Comparison of ENCODE assay signal across 1 cellular context in the genomic region with DNA sequence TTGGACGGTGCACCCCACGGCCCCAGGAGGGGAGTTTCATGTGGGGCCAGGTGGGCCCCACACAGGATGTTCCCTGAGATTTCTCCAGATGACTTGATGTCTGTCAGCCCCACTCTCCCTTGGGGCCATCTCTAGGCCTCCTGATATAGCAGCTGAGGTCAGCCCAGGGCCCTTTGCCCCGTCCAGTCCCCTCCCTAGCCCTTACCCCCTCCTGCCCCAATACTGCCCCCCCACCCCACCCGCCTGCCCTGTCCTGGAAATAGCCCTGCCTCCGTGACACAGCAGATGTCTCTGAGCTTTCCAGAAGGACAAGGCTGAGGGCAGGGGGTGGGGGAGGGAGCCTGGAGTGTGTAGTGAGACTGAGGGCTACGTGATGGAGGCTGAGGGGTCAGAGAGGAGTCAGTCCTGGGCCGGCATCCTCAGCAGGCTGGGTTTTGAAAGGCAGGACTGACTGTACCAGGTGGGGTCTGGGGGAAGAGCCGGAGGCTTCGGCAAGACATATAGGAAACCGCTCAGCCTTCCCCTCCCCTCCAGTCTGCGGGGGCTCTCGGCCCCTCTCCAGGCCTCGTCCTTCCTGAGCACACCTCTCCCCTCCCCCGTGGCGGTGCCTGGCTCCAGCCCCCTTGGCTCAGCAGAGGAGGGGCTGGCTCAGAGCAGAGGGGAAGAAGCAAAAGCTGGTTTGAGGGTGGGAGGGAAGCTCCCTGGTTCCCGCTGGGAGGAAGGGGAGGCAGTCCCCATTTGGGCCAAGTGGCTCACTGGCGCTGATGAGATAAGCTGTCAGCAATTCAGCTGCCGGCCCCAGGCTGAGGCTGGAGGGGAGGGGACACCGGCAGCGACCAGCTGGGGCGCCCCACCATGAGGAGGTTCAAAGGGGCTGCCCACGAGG.
TF ChIP-seq lines count a peak whose summit lies in the region.

No MANE protein-coding gene starts in this region.

TF ChIP-seq in GM12878, 131 proteins besides CTCF, POLR2A, EP300 and RAD21:
- no peak for TF ChIP-seq TCF3 (IDR thresholded peaks at IDR 0.05; ENCODE audit: borderline replicate concordance, insufficient read depth, low read depth, low read length)
- no peak for TF ChIP-seq RBBP5 (conservative IDR thresholded peaks at IDR 0.05)
- no peak for TF ChIP-seq BMI1 (IDR thresholded peaks at IDR 0.05; ENCODE audit: borderline replicate concordance)
- TF ChIP-seq ZZZ3 (IDR thresholded peaks at IDR 0.05; ENCODE audit: control insufficient read depth, insufficient read length, low read depth) = no peak
- TF ChIP-seq, protein P1, sequence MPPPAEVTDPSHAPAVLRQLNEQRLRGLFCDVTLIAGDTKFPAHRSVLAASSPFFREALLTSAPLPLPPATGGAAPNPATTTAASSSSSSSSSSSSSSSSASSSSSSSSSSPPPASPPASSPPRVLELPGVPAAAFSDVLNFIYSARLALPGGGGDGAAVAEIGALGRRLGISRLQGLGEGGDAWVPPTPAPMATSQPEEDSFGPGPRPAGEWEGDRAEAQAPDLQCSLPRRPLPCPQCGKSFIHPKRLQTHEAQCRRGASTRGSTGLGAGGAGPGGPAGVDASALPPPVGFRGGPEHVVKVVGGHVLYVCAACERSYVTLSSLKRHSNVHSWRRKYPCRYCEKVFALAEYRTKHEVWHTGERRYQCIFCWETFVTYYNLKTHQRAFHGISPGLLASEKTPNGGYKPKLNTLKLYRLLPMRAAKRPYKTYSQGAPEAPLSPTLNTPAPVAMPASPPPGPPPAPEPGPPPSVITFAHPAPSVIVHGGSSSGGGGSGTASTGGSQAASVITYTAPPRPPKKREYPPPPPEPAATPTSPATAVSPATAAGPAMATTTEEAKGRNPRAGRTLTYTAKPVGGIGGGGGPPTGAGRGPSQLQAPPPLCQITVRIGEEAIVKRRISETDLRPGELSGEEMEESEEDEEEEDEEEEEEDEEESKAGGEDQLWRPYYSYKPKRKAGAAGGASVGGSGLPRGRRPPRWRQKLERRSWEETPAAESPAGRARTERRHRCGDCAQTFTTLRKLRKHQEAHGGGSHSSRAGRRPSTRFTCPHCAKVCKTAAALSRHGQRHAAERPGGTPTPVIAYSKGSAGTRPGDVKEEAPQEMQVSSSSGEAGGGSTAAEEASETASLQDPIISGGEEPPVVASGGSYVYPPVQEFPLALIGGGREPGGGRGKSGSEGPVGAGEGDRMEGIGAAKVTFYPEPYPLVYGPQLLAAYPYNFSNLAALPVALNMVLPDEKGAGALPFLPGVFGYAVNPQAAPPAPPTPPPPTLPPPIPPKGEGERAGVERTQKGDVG (CRISPR knock-in tag; IDR thresholded peaks at IDR 0.05) = no peak
- no peak for TF ChIP-seq ZNF207 (IDR thresholded peaks at IDR 0.05; ENCODE audit: borderline replicate concordance)
TF ChIP-seq in GM12878: peak in this region for 0.
